Comparison of ENCODE assay signal across 9 cellular contexts in the genomic region with DNA sequence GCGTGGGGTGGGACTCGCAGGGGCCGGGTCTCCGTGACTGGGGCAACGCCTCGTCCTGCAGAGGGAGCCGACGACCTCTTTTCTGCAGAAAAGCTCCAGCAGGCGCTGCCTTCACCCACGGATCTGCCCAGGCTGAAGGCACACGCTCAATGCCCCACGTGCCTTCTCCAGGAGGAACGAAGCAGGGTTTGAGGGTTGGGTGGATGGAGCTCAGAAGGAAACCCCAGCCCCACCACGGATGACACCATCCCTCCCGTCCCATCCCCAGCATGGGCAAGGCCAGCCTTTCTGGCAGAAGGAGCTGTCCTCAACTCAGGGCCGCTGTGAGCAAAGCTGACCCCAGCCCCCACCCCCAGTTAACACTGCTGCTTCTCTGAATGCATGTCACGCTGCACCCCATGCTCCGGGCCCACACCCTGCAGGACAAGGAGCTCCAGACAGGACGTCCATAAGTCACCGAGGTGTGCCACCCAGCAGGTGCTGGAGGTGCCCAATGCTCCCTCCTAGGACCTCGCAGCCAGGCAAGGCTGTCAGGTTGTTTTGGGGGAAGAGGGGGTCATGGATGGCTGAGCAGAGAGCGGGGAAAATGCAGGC. TPM values are rescaled to one million over a fixed set of nuclear protein-coding genes. Genes with fewer than 3 reads are reported as not detected.
DNase-seq lines count a peak whose midpoint lies in the region; ATAC-seq and TF ChIP-seq lines count a peak whose summit lies in the region.
"Had no signal": no experiment of that assay in that cellular context is flagged by ENCODE, and none has a peak within 500 bp of the region (broad histone marks: within the 10 kb centered on the region; RNA-seq: fewer than 3 reads in every experiment).

No MANE protein-coding gene starts in this region.

- H3K4me1 ChIP-seq in Loucy (ENCODE audit: insufficient read depth, low read length, poor library complexity, severe bottlenecking): no peaks in the 10 kb centered on the region

- peaks cover 13% of the 10 kb centered on the region; the same call in 1 of the 2 replicates for H3K79me2 ChIP-seq in Loucy (ENCODE audit: insufficient read depth, low read length)

- H3K4me3 Mint-ChIP-seq in activated CD4-positive, alpha-beta T cell treated with anti-CD3 and anti-CD28 coated beads for 36 hours: no peak overlapping the region
- H3K4me3 Mint-ChIP-seq in mesothelial cell of epicardium: no peak overlapping the region

- peaks cover 3% of the 10 kb centered on the region for H3K27me3 Mint-ChIP-seq in activated CD4-positive, alpha-beta T cell treated with anti-CD3 and anti-CD28 coated beads for 36 hours
- peaks cover 49% of the 10 kb centered on the region for H3K27me3 Mint-ChIP-seq in mesothelial cell of epicardium (ENCODE audit: low read depth)

- no peak overlapping the region for H2AFZ ChIP-seq in Loucy (ENCODE audit: low read length)

- H3K9me3 ChIP-seq in Loucy (ENCODE audit: insufficient read depth, low read depth, low read length): no peaks in the 10 kb centered on the region

- no peaks in the 10 kb centered on the region for H3K36me3 Mint-ChIP-seq in activated CD4-positive, alpha-beta T cell treated with anti-CD3 and anti-CD28 coated beads for 36 hours (ENCODE audit: low read depth)
- H3K36me3 Mint-ChIP-seq in mesothelial cell of epicardium: no peaks in the 10 kb centered on the region

- CTCF ChIA-PET in activated CD4-positive, alpha-beta T cell treated with anti-CD3 and anti-CD28 coated beads for 36 hours (lab: Charles Lee): interaction anchor here (0.6 to 1.2 kb wide), 2 partner anchors 27 to 124 kb away, joined by 4 read pairs; no protein-coding TSS in a partner anchor

- H4K20me1 ChIP-seq in Loucy (ENCODE audit: insufficient read depth, low read length, poor library complexity, severe bottlenecking): peaks cover 20% of the 10 kb centered on the region

- peak; percentile 48 for DNase-seq in activated CD4-positive, alpha-beta T cell treated with anti-CD3 and anti-CD28 coated beads for 36 hours
- DNase-seq in activated CD4-positive, alpha-beta T cell treated with anti-CD3 and anti-CD28 coated beads for 4 hours: no peak
- DNase-seq in pons (ENCODE audit: low spot score) (peak; percentile 42), mesothelial cell of epicardium (ENCODE audit: low spot score in 2 of 2, unreplicated experiment in 2 of 2) (no peak)
- DNase-seq: central memory CD4-positive, alpha-beta T cell had no signal

- H3K27ac ChIP-seq in cingulate gyrus (ENCODE audit: low read depth, low read length): peak overlapping the region; percentile 39

- POLR2A ChIA-PET in activated CD4-positive, alpha-beta T cell treated with anti-CD3 and anti-CD28 coated beads for 36 hours (lab: Charles Lee): interaction anchor here (1.5 kb wide), 1 partner anchor 202 kb away, joined by 4 read pairs; a partner anchor contains a TSS

- intact Hi-C loops in activated CD4-positive, alpha-beta T cell treated with anti-CD3 and anti-CD28 coated beads for 36 hours (cut with DNase I, micrococcal nuclease): loop anchor here in 1 of 2 experiments (1.0 kb wide), 1 partner anchor 26 kb away; no protein-coding TSS in a partner anchor

- no peak overlapping the region for H3K27ac Mint-ChIP-seq in activated CD4-positive, alpha-beta T cell treated with anti-CD3 and anti-CD28 coated beads for 36 hours
- no peak overlapping the region for H3K27ac Mint-ChIP-seq in mesothelial cell of epicardium

- peak overlapping the region; percentile 49 for H3K4me2 ChIP-seq in Loucy (ENCODE audit: low read depth, low read length, poor library complexity, severe bottlenecking)

- TF ChIP-seq CTCF in Loucy (conservative IDR thresholded peaks at IDR 0.05; ENCODE audit: low read length) (peak; percentile 50), mesothelial cell of epicardium (IDR thresholded peaks at IDR 0.05; ENCODE audit: unreplicated experiment) (no peak)

- ATAC-seq in activated CD4-positive, alpha-beta T cell treated with anti-CD3 and anti-CD28 coated beads for 36 hours: no peak
- no peak for ATAC-seq in HG03135 (IDR thresholded peaks at IDR 0.05; ENCODE audit: unreplicated experiment)
- ATAC-seq in GM21723 (IDR thresholded peaks at IDR 0.05; ENCODE audit: unreplicated experiment): no peak

- H3K9me3 Mint-ChIP-seq in activated CD4-positive, alpha-beta T cell treated with anti-CD3 and anti-CD28 coated beads for 36 hours (ENCODE audit: low read depth): no peaks in the 10 kb centered on the region
- no peaks in the 10 kb centered on the region for H3K9me3 Mint-ChIP-seq in mesothelial cell of epicardium

- no peaks in the 10 kb centered on the region for H3K9me2 ChIP-seq in Loucy (replicated peaks; ENCODE audit: low read depth, low read length)

- H3K36me3 ChIP-seq in Loucy (ENCODE audit: insufficient read depth, low read length): no peaks in the 10 kb centered on the region

- H3K9ac ChIP-seq in Loucy (ENCODE audit: low read depth, low read length, poor library complexity, severe bottlenecking): no peak overlapping the region

- H3K4me1 Mint-ChIP-seq in activated CD4-positive, alpha-beta T cell treated with anti-CD3 and anti-CD28 coated beads for 36 hours: peaks cover 5% of the 10 kb centered on the region
- peaks cover 7% of the 10 kb centered on the region for H3K4me1 Mint-ChIP-seq in mesothelial cell of epicardium

- peak overlapping the region; percentile 3 for H3K4me3 ChIP-seq in Loucy (ENCODE audit: low read length, poor library complexity, severe bottlenecking)

- no peaks in the 10 kb centered on the region for H3F3A ChIP-seq in Loucy (ENCODE audit: low read depth)

- no peaks in the 10 kb centered on the region for H3K27me3 ChIP-seq in Loucy (ENCODE audit: insufficient read depth, low read length, poor library complexity, severe bottlenecking)

RNA-seq across cellular contexts. Expression of a gene that starts 7.4 kb away (rescaled TPM):
- 10 to 100 TPM; 19.9 to 26.9 TPM for total RNA-seq in activated CD4-positive, alpha-beta T cell treated with anti-CD3 and anti-CD28 coated beads for 36 hours
- 29.4 to 34.2 TPM (median 30.0 TPM) in 3 replicates for total RNA-seq in mesothelial cell of epicardium

RNA-seq across cellular contexts. Expression of a gene that starts 18.5 kb away (rescaled TPM):
- 1 to 10 TPM; 1.8 to 3.9 TPM for total RNA-seq in activated CD4-positive, alpha-beta T cell treated with anti-CD3 and anti-CD28 coated beads for 36 hours
- total RNA-seq in mesothelial cell of epicardium: 20.9 to 24.0 TPM (median 22.6 TPM) in 3 replicates

RNA-seq across cellular contexts. Expression of a gene that starts 19.4 kb away (rescaled TPM):
- 1 to 10 TPM; 2.1 to 2.7 TPM for total RNA-seq in activated CD4-positive, alpha-beta T cell treated with anti-CD3 and anti-CD28 coated beads for 36 hours
- total RNA-seq in mesothelial cell of epicardium: 3.6 to 3.9 TPM (median 3.8 TPM) in 3 replicates

RNA-seq across cellular contexts. Expression of a gene that starts 21.7 kb away (rescaled TPM):
- total RNA-seq in activated CD4-positive, alpha-beta T cell treated with anti-CD3 and anti-CD28 coated beads for 36 hours: under 1 TPM; 0.09 to 0.14 TPM
- total RNA-seq in mesothelial cell of epicardium: 2.3 to 2.8 TPM (median 2.4 TPM) in 3 replicates

RNA-seq across cellular contexts. Expression of a gene that starts 33.4 kb away (rescaled TPM):
- 1,000 to 10,000 TPM; 1,716 to 1,858 TPM for total RNA-seq in activated CD4-positive, alpha-beta T cell treated with anti-CD3 and anti-CD28 coated beads for 36 hours
- total RNA-seq in mesothelial cell of epicardium: 1,014 to 1,040 TPM (median 1,034 TPM) in 3 replicates

Comparison
In these comparisons a context has a peak if more than half of its experiments do, and no peak if none do; other contexts are left out.
1. DNase-seq: peak in activated CD4-positive, alpha-beta T cell treated with anti-CD3 and anti-CD28 coated beads for 36 hours (single experiment) and pons (single experiment); none in activated CD4-positive, alpha-beta T cell treated with anti-CD3 and anti-CD28 coated beads for 4 hours (0 of 2) and mesothelial cell of epicardium (0 of 2).